33 cellular contexts compared by ENCODE assay signal in genomic region chr5:124976086-124976485, GRCh38.
"Had no signal": no experiment of that assay in that cellular context is flagged by ENCODE, and none has a peak within 500 bp of the region (broad histone marks: within the 10 kb centered on the region; RNA-seq: fewer than 3 reads in every experiment).

No MANE protein-coding gene starts in this region.

- H3K27ac Mint-ChIP-seq: activated CD4-positive, alpha-beta memory T cell treated with anti-CD3 and anti-CD28 coated beads for 36 hours; activated CD4-positive, alpha-beta T cell treated with anti-CD3 and anti-CD28 coated beads for 36 hours; activated CD4-positive, alpha-beta T cell treated with anti-CD3 and anti-CD28 coated beads, Interleukin-2, amount 10 ng/mL, durations not matched to agents 24 days and 14 days; activated CD8-positive, alpha-beta memory T cell treated with anti-CD3 and anti-CD28 coated beads, Interleukin-2, amount 10 ng/mL, durations not matched to agents 7 days and 5 days; activated CD8-positive, alpha-beta T cell treated with anti-CD3 and anti-CD28 coated beads, Interleukin-2, amount 10 ng/mL, durations not matched to agents 7 days and 5 days; activated naive CD8-positive, alpha-beta T cell; activated T-helper 1 cell treated with anti-CD3 and anti-CD28 coated beads, Interleukin-12 subunit alpha, Interleukin-12 subunit beta, Interleukin-2, Interleukin-4 antibody, amounts not matched to agents 30 ng/mL and 10 ng/mL and 1 ng/mL, durations not matched to agents 14 hours and 24 hours and 36 hours; activated T-helper 2 cell treated with anti-CD3 and anti-CD28 coated beads, Interferon-gamma antibody, Interleukin-2, Interleukin-4, amounts not matched to agents 10 μg/mL and 5 μg/mL and 100 μg/mL, durations not matched to agents 14 hours and 24 hours and 36 hours; dendritic cell treated with granulocyte-macrophage colony-stimulating factor and Interleukin-4, amounts not matched to agents 40 ng/mL and 50 ng/mL, for 4 days; endodermal cell; T-helper 17 cell; T-helper 2 cell treated with Interferon-gamma antibody and Interleukin-4, amounts not matched to agents 5 μg/mL and 100 μg/mL, for 36 hours had no signal

- H3K36me3 ChIP-seq: brain microvascular endothelial cell, WERI-Rb-1 had no signal

- H3K27me3 ChIP-seq: brain microvascular endothelial cell, dorsolateral prefrontal cortex had no signal

- H3K4me1 Mint-ChIP-seq: activated CD4-positive, alpha-beta T cell treated with anti-CD3 and anti-CD28 coated beads for 36 hours; activated CD4-positive, alpha-beta T cell treated with anti-CD3 and anti-CD28 coated beads, Interleukin-2, amount 10 ng/mL, durations not matched to agents 24 days and 14 days; activated CD8-positive, alpha-beta memory T cell treated with anti-CD3 and anti-CD28 coated beads, Interleukin-2, amount 10 ng/mL, durations not matched to agents 7 days and 5 days; central memory CD8-positive, alpha-beta T cell; T-helper 17 cell had no signal

- H3K36me3 Mint-ChIP-seq: activated CD4-positive, alpha-beta memory T cell treated with anti-CD3 and anti-CD28 coated beads for 36 hours; activated CD8-positive, alpha-beta memory T cell treated with anti-CD3 and anti-CD28 coated beads, Interleukin-2, amount 10 ng/mL, durations not matched to agents 7 days and 5 days; activated naive CD8-positive, alpha-beta T cell had no signal

- DNase-seq: activated CD4-positive, alpha-beta memory T cell treated with anti-CD3 and anti-CD28 coated beads for 36 hours; activated CD4-positive, alpha-beta T cell treated with anti-CD3 and anti-CD28 coated beads for 36 hours; activated CD4-positive, alpha-beta T cell treated with anti-CD3 and anti-CD28 coated beads, Interleukin-2, amount 10 ng/mL, durations not matched to agents 24 days and 14 days; activated CD4-positive, CD25-positive, alpha-beta regulatory T cell; activated CD4-positive, CD25-positive, alpha-beta regulatory T cell treated with anti-CD3 and anti-CD28 coated beads, Interleukin-2, amount 50 U/mL, for 72 hours; activated CD8-positive, alpha-beta memory T cell treated with anti-CD3 and anti-CD28 coated beads, Interleukin-2, amount 10 ng/mL, durations not matched to agents 7 days and 5 days; activated CD8-positive, alpha-beta memory T cell treated with anti-CD3 and anti-CD28 coated beads, Interleukin-2, amount 50 U/mL, for 4 hours; activated CD8-positive, alpha-beta T cell treated with anti-CD3 and anti-CD28 coated beads, Interleukin-2, amount 10 ng/mL, durations not matched to agents 7 days and 5 days; activated effector memory CD4-positive, alpha-beta T cell treated with anti-CD3 and anti-CD28 coated beads, Interleukin-2, amount 50 U/mL, for 16 hours; activated naive CD4-positive, alpha-beta T cell treated with anti-CD3 and anti-CD28 coated beads, Interleukin-2, amount 50 U/mL, for 16 hours; activated naive CD4-positive, alpha-beta T cell treated with Interleukin-2 at 50 U/mL for 16 hours; activated T-cell treated with anti-CD3 and anti-CD28 coated beads, Interleukin-2, amount 50 U/mL, for 1 hour; activated T-cell treated with anti-CD3 and anti-CD28 coated beads, Interleukin-2, amount 50 U/mL, for 48 hours; amniotic stem cell; anterior cingulate cortex; brain microvascular endothelial cell; dorsolateral prefrontal cortex; effector memory CD4-positive, alpha-beta T cell; endodermal cell; foreskin fibroblast; head of caudate nucleus; T-helper 1 cell; T-helper 17 cell; T1000; WERI-Rb-1 had no signal

- H3K27ac ChIP-seq: brain microvascular endothelial cell, coronary artery, dorsolateral prefrontal cortex, WERI-Rb-1 had no signal

- H3K27me3 Mint-ChIP-seq: activated CD4-positive, alpha-beta memory T cell treated with anti-CD3 and anti-CD28 coated beads for 36 hours; activated CD4-positive, alpha-beta T cell treated with anti-CD3 and anti-CD28 coated beads for 36 hours; activated CD4-positive, alpha-beta T cell treated with anti-CD3 and anti-CD28 coated beads, Interleukin-2, amount 10 ng/mL, durations not matched to agents 24 days and 14 days; activated CD8-positive, alpha-beta memory T cell treated with anti-CD3 and anti-CD28 coated beads, Interleukin-2, amount 10 ng/mL, durations not matched to agents 7 days and 5 days; activated naive CD8-positive, alpha-beta T cell; central memory CD8-positive, alpha-beta T cell; T-helper 17 cell had no signal

- ATAC-seq: activated CD4-positive, alpha-beta T cell treated with anti-CD3 and anti-CD28 coated beads for 36 hours; activated CD8-positive, alpha-beta memory T cell treated with anti-CD3 and anti-CD28 coated beads, Interleukin-2, amount 10 ng/mL, durations not matched to agents 7 days and 5 days; activated CD8-positive, alpha-beta T cell treated with anti-CD3 and anti-CD28 coated beads, Interleukin-2, amount 10 ng/mL, durations not matched to agents 7 days and 5 days; esophagus mucosa; T-helper 17 cell had no signal

- H3K4me3 Mint-ChIP-seq: activated CD4-positive, alpha-beta memory T cell treated with anti-CD3 and anti-CD28 coated beads for 36 hours; activated CD4-positive, alpha-beta T cell treated with anti-CD3 and anti-CD28 coated beads for 36 hours; activated CD4-positive, alpha-beta T cell treated with anti-CD3 and anti-CD28 coated beads, Interleukin-2, amount 10 ng/mL, durations not matched to agents 24 days and 14 days; activated CD8-positive, alpha-beta memory T cell treated with anti-CD3 and anti-CD28 coated beads, Interleukin-2, amount 10 ng/mL, durations not matched to agents 7 days and 5 days; activated CD8-positive, alpha-beta T cell treated with anti-CD3 and anti-CD28 coated beads, Interleukin-2, amount 10 ng/mL, durations not matched to agents 7 days and 5 days; activated naive CD8-positive, alpha-beta T cell; activated T-helper 1 cell treated with anti-CD3 and anti-CD28 coated beads, Interleukin-12 subunit alpha, Interleukin-12 subunit beta, Interleukin-2, Interleukin-4 antibody, amounts not matched to agents 30 ng/mL and 10 ng/mL and 1 ng/mL, durations not matched to agents 14 hours and 24 hours and 36 hours; central memory CD8-positive, alpha-beta T cell; dendritic cell treated with granulocyte-macrophage colony-stimulating factor and Interleukin-4, amounts not matched to agents 40 ng/mL and 50 ng/mL, for 4 days; endodermal cell; T-helper 17 cell; T-helper 2 cell treated with Interferon-gamma antibody and Interleukin-4, amounts not matched to agents 5 μg/mL and 100 μg/mL, for 36 hours had no signal

- H3K4me3 ChIP-seq: coronary artery, dorsolateral prefrontal cortex had no signal

- H3K9me3 Mint-ChIP-seq: dendritic cell treated with granulocyte-macrophage colony-stimulating factor and Interleukin-4, amounts not matched to agents 40 ng/mL and 50 ng/mL, for 4 days had no signal
